In genomic region chr19:32456406-32456805, GRCh38 we compare ENCODE assay signal across 25 cellular contexts.
"Had no signal": no experiment of that assay in that cellular context is flagged by ENCODE, and none has a peak within 500 bp of the region (broad histone marks: within the 10 kb centered on the region; RNA-seq: fewer than 3 reads in every experiment).

No MANE protein-coding gene starts in this region.

- H3K36me3 ChIP-seq: transverse colon, uterus, vagina had no signal

- H3K4me1 ChIP-seq: stomach, suprapubic skin, testis, thyroid gland, tibial artery, upper lobe of left lung, upper lobe of right lung, uterus, vagina had no signal

- H3K4me3 ChIP-seq: stomach, suprapubic skin, testis, thoracic aorta, thyroid gland, tibial artery, tibial nerve, transverse colon, upper lobe of left lung, upper lobe of right lung, uterus, vagina had no signal

- H3K27ac ChIP-seq: stomach, suprapubic skin, testis, thoracic aorta, thyroid gland, tibial artery, tibial nerve, transverse colon, upper lobe of left lung, upper lobe of right lung, uterus, vagina had no signal

- DNase-seq: stimulated activated CD4-positive, alpha-beta T cell treated with anti-CD3 and anti-CD28 coated beads, Interleukin-2, amount 100 ng/mL, for 48 hours; stimulated activated CD4-positive, alpha-beta T cell treated with anti-CD3 and anti-CD28 coated beads, Interleukin-4, amount 100 ng/mL, for 1 hour; stimulated activated CD4-positive, alpha-beta T cell treated with anti-CD3 and anti-CD28 coated beads, Interleukin-4, amount 100 ng/mL, for 24 hours; stimulated activated CD4-positive, alpha-beta T cell treated with anti-CD3 and anti-CD28 coated beads, Interleukin-4, amount 100 ng/mL, for 4 hours; stimulated activated CD8-positive, alpha-beta memory T cell treated with anti-CD3 and anti-CD28 coated beads, Interleukin-4, amount 100 ng/mL, for 48 hours; stimulated activated naive B cell treated with anti-CD40 and anti-IgM and Interleukin-4, amounts not matched to agents 10 μg/mL and 1 μg/mL and 100 μg/mL, for 72 hours; stimulated activated naive CD4-positive, alpha-beta T cell; stimulated activated naive CD4-positive, alpha-beta T cell treated with Interleukin-2 at 50 U/mL for 16 hours; stimulated activated naive CD8-positive, alpha-beta T cell treated with anti-CD3 and anti-CD28 coated beads, Interleukin-15, amount 100 ng/mL, for 72 hours; stimulated activated naive CD8-positive, alpha-beta T cell treated with anti-CD3 and anti-CD28 coated beads, Interleukin-15, Interleukin-2, amounts not matched to agents 100 U/mL and 50 U/mL, for 24 hours; stomach; substantia nigra; testis; thyroid gland; tibial artery; transverse colon; upper lobe of left lung; upper lobe of right lung; uterus had no signal

- H3K9me3 ChIP-seq: stomach, suprapubic skin, testis, thoracic aorta, thyroid gland, tibial artery, tibial nerve, transverse colon, upper lobe of left lung, upper lobe of right lung, uterus, vagina had no signal

- H3K27me3 ChIP-seq: stomach, suprapubic skin, testis, thyroid gland, tibial artery, tibial nerve, transverse colon, upper lobe of left lung, upper lobe of right lung, uterus, vagina had no signal

- ATAC-seq: stimulated activated effector memory CD8-positive, alpha-beta T cell treated with anti-CD3 and anti-CD28 coated beads, Interleukin-12 subunit alpha, Interleukin-12 subunit beta, amount 100 ng/mL, for 72 hours; stimulated activated memory B cell treated with anti-CD40 and anti-IgM and Interleukin-4, amounts not matched to agents 10 μg/mL and 1 μg/mL and 100 μg/mL, for 72 hours; stimulated activated naive B cell treated with anti-CD40 and anti-IgM and Interleukin-4, amounts not matched to agents 10 μg/mL and 1 μg/mL and 100 μg/mL, for 72 hours; stimulated activated naive CD8-positive, alpha-beta T cell treated with anti-CD3 and anti-CD28 coated beads, Interleukin-15, amount 100 ng/mL, for 72 hours; stimulated activated naive CD8-positive, alpha-beta T cell treated with anti-CD3 and anti-CD28 coated beads, Interleukin-15, Interleukin-2, amounts not matched to agents 100 U/mL and 50 U/mL, for 24 hours; upper lobe of right lung had no signal
